Comparison of ENCODE assay signal across 9 cellular contexts in genomic region chr18:44887227-44887631, GRCh38.
DNase-seq lines count a peak whose midpoint lies in the region; ATAC-seq and TF ChIP-seq lines count a peak whose summit lies in the region.
"Had no signal": no experiment of that assay in that cellular context is flagged by ENCODE, and none has a peak within 500 bp of the region (broad histone marks: within the 10 kb centered on the region; RNA-seq: fewer than 3 reads in every experiment).

No MANE protein-coding gene starts in this region.

- H3K27ac Mint-ChIP-seq in effector memory CD8-positive, alpha-beta T cell: peak overlapping the region; percentile 69 to 94

- TF ChIP-seq CTCF in HFF-Myc (IDR thresholded peaks at IDR 0.05; ENCODE audit: low read depth, low read length, missing control alignments): no peak

- no peak overlapping the region for H3K4me3 Mint-ChIP-seq in effector memory CD8-positive, alpha-beta T cell

- H3K4me3 ChIP-seq in HFF-Myc (replicated peaks; ENCODE audit: low read depth, low read length): no peak overlapping the region
- H3K4me3 ChIP-seq: skin epidermis had no signal

- no peaks in the 10 kb centered on the region for H3K9me3 Mint-ChIP-seq in effector memory CD8-positive, alpha-beta T cell

- peak; percentile 95 for ATAC-seq in GM18511 (IDR thresholded peaks at IDR 0.05; ENCODE audit: unreplicated experiment)
- peak; percentile 93 for ATAC-seq in effector memory CD8-positive, alpha-beta T cell (replicated peaks)

- no peaks in the 10 kb centered on the region for H3K36me3 Mint-ChIP-seq in effector memory CD8-positive, alpha-beta T cell (ENCODE audit: insufficient read depth)

- H3K27me3 Mint-ChIP-seq in effector memory CD8-positive, alpha-beta T cell: peaks cover 0 to 6% of the 10 kb centered on the region in 2 donors

- peaks cover 7 to 12% of the 10 kb centered on the region in 2 donors for H3K4me1 Mint-ChIP-seq in effector memory CD8-positive, alpha-beta T cell (ENCODE audit: low read depth in 2 of 2)

- DNase-seq in HFF-Myc (ENCODE audit: extremely low read depth, low read depth): peak; percentile 6
- DNase-seq in NCI-H2196 (lab: John Stamatoyannopoulos, UW; ENCODE audit: unreplicated experiment): peak; percentile 23
- DNase-seq in effector memory CD8-positive, alpha-beta T cell: peak in 1 of 3 experiments; percentile 11
- peak; percentile 68 for DNase-seq in stimulated activated CD4-positive, alpha-beta T cell treated with anti-CD3 and anti-CD28 coated beads, Interleukin-15, amount 100 ng/mL, for 24 hours
- DNase-seq in COR-L47 (lab: John Stamatoyannopoulos, UW): no peak
- DNase-seq in NCI-H774 (lab: John Stamatoyannopoulos, UW): no peak
- no peak for DNase-seq in T-helper 9 cell

Comparison
In these comparisons a context has a peak if more than half of its experiments do, and no peak if none do; other contexts are left out.
1. DNase-seq: peak in HFF-Myc (single experiment), NCI-H2196 (single experiment) and stimulated activated CD4-positive, alpha-beta T cell treated with anti-CD3 and anti-CD28 coated beads, Interleukin-15, amount 100 ng/mL, for 24 hours (single experiment); none in COR-L47 (single experiment), NCI-H774 (single experiment) and T-helper 9 cell (single experiment).